In genomic region chr5:104793031-104793430, GRCh38 we compare ENCODE assay signal across 27 cellular contexts.
DNase-seq lines count a peak whose midpoint lies in the region; ATAC-seq and TF ChIP-seq lines count a peak whose summit lies in the region.
"Had no signal": no experiment of that assay in that cellular context is flagged by ENCODE, and none has a peak within 500 bp of the region (broad histone marks: within the 10 kb centered on the region; RNA-seq: fewer than 3 reads in every experiment).

No MANE protein-coding gene starts in this region.

- H3K9me3 ChIP-seq in breast epithelium (no peaks in the 10 kb centered on the region), hepatocyte (ENCODE audit: low read depth) (no peaks in the 10 kb centered on the region)
- H3K9me3 ChIP-seq: esophagus squamous epithelium, SJCRH30, stomach, transverse colon had no signal

- POLR2A ChIA-PET in MCF 10A (lab: Yijun Ruan, JAX), result no interaction called here

- no peaks in the 10 kb centered on the region for H3K9me2 ChIP-seq in hepatocyte (replicated peaks; ENCODE audit: insufficient read depth)

- DNase-seq in MCF 10A (ENCODE audit: unreplicated experiment) (peak; percentile 48), breast epithelium (ENCODE audit: low spot score in 2 of 2) (no peak), amniotic epithelial cell (ENCODE audit: low read depth) (peak; percentile 73), hepatocyte (ENCODE audit: low spot score) (no peak), DMS 273 (lab: John Stamatoyannopoulos, UW; ENCODE audit: unreplicated experiment) (no peak)
- no peak for DNase-seq in activated CD4-positive, alpha-beta T cell treated with anti-CD3 and anti-CD28 coated beads for 4 hours
- DNase-seq in stimulated activated naive B cell treated with anti-CD40 and anti-IgM and Interleukin-4, amounts not matched to agents 10 μg/mL and 1 μg/mL and 100 μg/mL, for 72 hours, result no peak
- DNase-seq: activated CD4-positive, alpha-beta T cell treated with anti-CD3 and anti-CD28 coated beads, Interleukin-2, amount 10 ng/mL, durations not matched to agents 7 days and 5 days; COR-L47; esophagus squamous epithelium; head of caudate nucleus; left cardiac atrium; naive B cell; NCI-H2171 treated with DMSO at 0.1 percent for 48 hours; NCI-H69; occipital lobe; retina; SJCRH30; stomach; T-helper 1 cell had no signal

- H3K27ac ChIP-seq in breast epithelium, result no peak overlapping the region
- H3K27ac ChIP-seq in hepatocyte, result no peak overlapping the region
- H3K27ac ChIP-seq: esophagus squamous epithelium, HL-60, SJCRH30, stomach had no signal

- BruUV-seq in MCF 10A (replicated peaks; lab: Mats Ljungman, UMichigan), result no TSS peak

- no peak overlapping the region for H3K4me3 Mint-ChIP-seq in MCF 10A (ENCODE audit: unreplicated experiment)
- H3K4me3 Mint-ChIP-seq in stimulated activated naive B cell treated with anti-CD40 and anti-IgM and Interleukin-4, amounts not matched to agents 10 μg/mL and 1 μg/mL and 100 μg/mL, for 72 hours, result no peak overlapping the region
- H3K4me3 Mint-ChIP-seq: activated CD4-positive, alpha-beta T cell treated with anti-CD3 and anti-CD28 coated beads, Interleukin-2, amount 10 ng/mL, durations not matched to agents 7 days and 5 days; activated naive CD4-positive, alpha-beta T cell treated with anti-CD3 and anti-CD28 coated beads, Interleukin-2, amount 50 U/mL, for 24 hours; brain; GM23338; memory B cell; naive B cell had no signal

- no peaks in the 10 kb centered on the region for H3K79me2 ChIP-seq in hepatocyte

- H3K36me3 Mint-ChIP-seq in MCF 10A (ENCODE audit: insufficient read depth, unreplicated experiment), result no peaks in the 10 kb centered on the region
- no peaks in the 10 kb centered on the region for H3K36me3 Mint-ChIP-seq in stimulated activated naive B cell treated with anti-CD40 and anti-IgM and Interleukin-4, amounts not matched to agents 10 μg/mL and 1 μg/mL and 100 μg/mL, for 72 hours
- H3K36me3 Mint-ChIP-seq: activated naive CD4-positive, alpha-beta T cell treated with anti-CD3 and anti-CD28 coated beads, Interleukin-2, amount 50 U/mL, for 24 hours; brain; memory B cell; naive B cell had no signal

- H4K20me1 ChIP-seq in hepatocyte (ENCODE audit: insufficient read depth, poor library complexity, severe bottlenecking), result no peaks in the 10 kb centered on the region

- no peaks in the 10 kb centered on the region for H3K27me3 ChIP-seq in breast epithelium
- H3K27me3 ChIP-seq in hepatocyte, result no peaks in the 10 kb centered on the region
- H3K27me3 ChIP-seq: esophagus squamous epithelium, SJCRH30, stomach, transverse colon had no signal

- intact Hi-C loops in MCF 10A (cut with micrococcal nuclease), result no loop called here
- intact Hi-C loops in breast epithelium (cut with DNase I; ENCODE audit: low total_unique reads), result no loop called here

- ATAC-seq in HG03469 (IDR thresholded peaks at IDR 0.05; ENCODE audit: unreplicated experiment), result no peak
- no peak for ATAC-seq in stimulated activated naive B cell treated with anti-CD40 and anti-IgM and Interleukin-4, amounts not matched to agents 10 μg/mL and 1 μg/mL and 100 μg/mL, for 72 hours (replicated peaks)
- ATAC-seq: left cardiac atrium had no signal

- H3K27ac Mint-ChIP-seq in MCF 10A (ENCODE audit: low read depth, unreplicated experiment), result no peak overlapping the region
- H3K27ac Mint-ChIP-seq in stimulated activated naive B cell treated with anti-CD40 and anti-IgM and Interleukin-4, amounts not matched to agents 10 μg/mL and 1 μg/mL and 100 μg/mL, for 72 hours, result no peak overlapping the region
- H3K27ac Mint-ChIP-seq: activated CD4-positive, alpha-beta T cell treated with anti-CD3 and anti-CD28 coated beads, Interleukin-2, amount 10 ng/mL, durations not matched to agents 7 days and 5 days; activated naive CD4-positive, alpha-beta T cell treated with anti-CD3 and anti-CD28 coated beads, Interleukin-2, amount 50 U/mL, for 24 hours; brain; GM23338; memory B cell; naive B cell had no signal

- TF ChIP-seq POLR2A in breast epithelium (IDR thresholded peaks at IDR 0.05), result no peak

- no peaks in the 10 kb centered on the region for H3K9me3 Mint-ChIP-seq in MCF 10A (ENCODE audit: unreplicated experiment)
- H3K9me3 Mint-ChIP-seq in stimulated activated naive B cell treated with anti-CD40 and anti-IgM and Interleukin-4, amounts not matched to agents 10 μg/mL and 1 μg/mL and 100 μg/mL, for 72 hours, result no peaks in the 10 kb centered on the region
- H3K9me3 Mint-ChIP-seq: activated naive CD4-positive, alpha-beta T cell treated with anti-CD3 and anti-CD28 coated beads, Interleukin-2, amount 50 U/mL, for 24 hours; brain; memory B cell; naive B cell had no signal

- no peaks in the 10 kb centered on the region for H3K27me3 Mint-ChIP-seq in MCF 10A (ENCODE audit: insufficient read depth, unreplicated experiment)
- no peaks in the 10 kb centered on the region for H3K27me3 Mint-ChIP-seq in stimulated activated naive B cell treated with anti-CD40 and anti-IgM and Interleukin-4, amounts not matched to agents 10 μg/mL and 1 μg/mL and 100 μg/mL, for 72 hours
- H3K27me3 Mint-ChIP-seq: activated CD4-positive, alpha-beta T cell treated with anti-CD3 and anti-CD28 coated beads, Interleukin-2, amount 10 ng/mL, durations not matched to agents 7 days and 5 days; activated naive CD4-positive, alpha-beta T cell treated with anti-CD3 and anti-CD28 coated beads, Interleukin-2, amount 50 U/mL, for 24 hours; brain; memory B cell; naive B cell had no signal

- no peaks in the 10 kb centered on the region for H3K4me1 Mint-ChIP-seq in MCF 10A (ENCODE audit: insufficient read depth, unreplicated experiment)
- no peaks in the 10 kb centered on the region for H3K4me1 Mint-ChIP-seq in stimulated activated naive B cell treated with anti-CD40 and anti-IgM and Interleukin-4, amounts not matched to agents 10 μg/mL and 1 μg/mL and 100 μg/mL, for 72 hours
- H3K4me1 Mint-ChIP-seq: activated CD4-positive, alpha-beta T cell treated with anti-CD3 and anti-CD28 coated beads, Interleukin-2, amount 10 ng/mL, durations not matched to agents 7 days and 5 days; activated naive CD4-positive, alpha-beta T cell treated with anti-CD3 and anti-CD28 coated beads, Interleukin-2, amount 50 U/mL, for 24 hours; memory B cell; naive B cell had no signal

- 63% methylated on average over 4 of the region's 4 CpGs for WGBS in hepatocyte (ENCODE audit: low lambda C conversion rate, missing lambda C conversion rate)

- no peak for TF ChIP-seq CTCF in MCF 10A (IDR thresholded peaks at IDR 0.05; ENCODE audit: unreplicated experiment)
- TF ChIP-seq CTCF in breast epithelium (IDR thresholded peaks at IDR 0.05), result no peak
- TF ChIP-seq CTCF in hepatocyte (IDR thresholded peaks at IDR 0.05; ENCODE audit: poor library complexity), result no peak

- H3K4me1 ChIP-seq in breast epithelium (no peaks in the 10 kb centered on the region), hepatocyte (ENCODE audit: insufficient read depth) (no peaks in the 10 kb centered on the region)
- H3K4me1 ChIP-seq: esophagus squamous epithelium, stomach had no signal

- H2AFZ ChIP-seq in hepatocyte, result no peak overlapping the region
- H2AFZ ChIP-seq: GM23338 had no signal

- H3K36me3 ChIP-seq in breast epithelium (no peaks in the 10 kb centered on the region), hepatocyte (replicated peaks; ENCODE audit: insufficient read depth, low read depth) (no peaks in the 10 kb centered on the region)
- H3K36me3 ChIP-seq: esophagus squamous epithelium, SJCRH30, stomach, transverse colon had no signal

- H3K4me3 ChIP-seq in breast epithelium, result no peak overlapping the region
- H3K4me3 ChIP-seq in hepatocyte, result no peak overlapping the region
- H3K4me3 ChIP-seq: esophagus squamous epithelium, GM23338, SJCRH30, stomach, transverse colon had no signal

- peak overlapping the region; percentile 32 for H3K4me2 ChIP-seq in hepatocyte
- H3K4me2 ChIP-seq: GM23338 had no signal

- CTCF ChIA-PET in MCF 10A (lab: Yijun Ruan, JAX), result no interaction called here

Comparison
In these comparisons a context has a peak if more than half of its experiments do, and no peak if none do; other contexts are left out.
1. DNase-seq: peak in MCF 10A (single experiment) and amniotic epithelial cell (single experiment); none in breast epithelium (0 of 2), hepatocyte (single experiment), activated CD4-positive, alpha-beta T cell treated with anti-CD3 and anti-CD28 coated beads for 4 hours (0 of 2), DMS 273 (single experiment) and stimulated activated naive B cell treated with anti-CD40 and anti-IgM and Interleukin-4, amounts not matched to agents 10 μg/mL and 1 μg/mL and 100 μg/mL, for 72 hours (single experiment).